In genomic region chr2:174535757-174536703, GRCh38 we compare ENCODE assay signal across 1 cellular context.
TF ChIP-seq lines count a peak whose summit lies in the region.

No MANE protein-coding gene starts in this region.

TF ChIP-seq in SK-N-SH, 30 proteins besides CTCF, POLR2A, EP300 and RAD21 (continued from another document):
- no peak for TF ChIP-seq REST (IDR thresholded peaks at IDR 0.05; ENCODE audit: low read depth, low read length)
- TF ChIP-seq IRF3 (IDR thresholded peaks at IDR 0.05; ENCODE audit: low read depth, low read length), result no peak
- TF ChIP-seq PBX3 (IDR thresholded peaks at IDR 0.05), result no peak
- no peak for TF ChIP-seq MAX (IDR thresholded peaks at IDR 0.05; ENCODE audit: low read depth)
- TF ChIP-seq FOXM1 (IDR thresholded peaks at IDR 0.05; ENCODE audit: low read depth), result no peak
- no peak for TF ChIP-seq MXI1 (IDR thresholded peaks at IDR 0.05; ENCODE audit: low read depth, low read length)
- TF ChIP-seq TAF1 (IDR thresholded peaks at IDR 0.05; ENCODE audit: borderline replicate concordance, low read depth, low read length), result no peak
- peak; percentile 55 for TF ChIP-seq TCF12 (IDR thresholded peaks at IDR 0.05)
- no peak for TF ChIP-seq MEF2A (IDR thresholded peaks at IDR 0.05; ENCODE audit: borderline replicate concordance, low read depth)
- TF ChIP-seq NRF1 (IDR thresholded peaks at IDR 0.05; ENCODE audit: low read depth, low read length), result no peak
- TF ChIP-seq USF1 (IDR thresholded peaks at IDR 0.05; ENCODE audit: borderline replicate concordance, low read depth), result no peak
- TF ChIP-seq FOSL2 (IDR thresholded peaks at IDR 0.05; ENCODE audit: borderline replicate concordance, low read depth), result no peak
- TF ChIP-seq SMC3 (IDR thresholded peaks at IDR 0.05; ENCODE audit: low read depth, low read length), result no peak
- TF ChIP-seq YY1 (IDR thresholded peaks at IDR 0.05; ENCODE audit: low read depth), result no peak
- TF ChIP-seq GABPA (IDR thresholded peaks at IDR 0.05; ENCODE audit: low read depth), result no peak
- TF ChIP-seq GATA2 (CRISPR knock-in tag; IDR thresholded peaks at IDR 0.05), result peak; percentile 96
- no peak for TF ChIP-seq RXRA (IDR thresholded peaks at IDR 0.05; ENCODE audit: borderline replicate concordance, low read depth)
- TF ChIP-seq NFIC (IDR thresholded peaks at IDR 0.05; ENCODE audit: borderline replicate concordance), result no peak
